ENCODE assay signal across 1 cellular context in genomic region chr2:55846426-55846825, GRCh38.
TF ChIP-seq lines count a peak whose summit lies in the region.

No MANE protein-coding gene starts in this region.

TF ChIP-seq in IMR-90, 13 proteins besides CTCF, POLR2A, EP300 and RAD21 (continued from another document):
- no peak for TF ChIP-seq ELK1 (IDR thresholded peaks at IDR 0.05; ENCODE audit: borderline replicate concordance, low read depth, low read length)
